30 cellular contexts compared by ENCODE assay signal in genomic region chr9:28082671-28083070, GRCh38.
"Had no signal": no experiment of that assay in that cellular context is flagged by ENCODE, and none has a peak within 500 bp of the region (broad histone marks: within the 10 kb centered on the region; RNA-seq: fewer than 3 reads in every experiment).

No MANE protein-coding gene starts in this region.

- H3K36me3 Mint-ChIP-seq: activated naive CD4-positive, alpha-beta T cell treated with anti-CD3 and anti-CD28 coated beads, Interleukin-2, amount 10 ng/mL, durations not matched to agents 7 days and 5 days; activated naive CD8-positive, alpha-beta T cell; brain; WTC11 had no signal

- H3K4me3 Mint-ChIP-seq: activated CD4-positive, alpha-beta T cell treated with anti-CD3 and anti-CD28 coated beads for 36 hours; activated CD4-positive, alpha-beta T cell treated with anti-CD3 and anti-CD28 coated beads, Interleukin-2, amount 10 ng/mL, durations not matched to agents 7 days and 5 days; activated CD8-positive, alpha-beta T cell treated with anti-CD3 and anti-CD28 coated beads, Interleukin-2, amount 10 ng/mL, durations not matched to agents 7 days and 5 days; activated naive CD4-positive, alpha-beta T cell treated with anti-CD3 and anti-CD28 coated beads, Interleukin-2, amount 10 ng/mL, durations not matched to agents 7 days and 5 days; activated naive CD8-positive, alpha-beta T cell; activated naive CD8-positive, alpha-beta T cell treated with anti-CD3 and anti-CD28 coated beads, Interleukin-2, amount 50 U/mL, for 24 hours; activated T-cell treated with anti-CD3 and anti-CD28 coated beads, Interleukin-2, amount 50 U/mL, for 24 hours; brain; WTC11 had no signal

- H3K27ac Mint-ChIP-seq: activated CD4-positive, alpha-beta T cell treated with anti-CD3 and anti-CD28 coated beads for 36 hours; activated CD4-positive, alpha-beta T cell treated with anti-CD3 and anti-CD28 coated beads, Interleukin-2, amount 10 ng/mL, durations not matched to agents 7 days and 5 days; activated CD8-positive, alpha-beta T cell treated with anti-CD3 and anti-CD28 coated beads, Interleukin-2, amount 10 ng/mL, durations not matched to agents 7 days and 5 days; activated naive CD4-positive, alpha-beta T cell treated with anti-CD3 and anti-CD28 coated beads, Interleukin-2, amount 10 ng/mL, durations not matched to agents 7 days and 5 days; activated naive CD8-positive, alpha-beta T cell; activated naive CD8-positive, alpha-beta T cell treated with anti-CD3 and anti-CD28 coated beads, Interleukin-2, amount 50 U/mL, for 24 hours; activated T-cell treated with anti-CD3 and anti-CD28 coated beads, Interleukin-2, amount 50 U/mL, for 24 hours; brain; WTC11 had no signal

- H3K4me1 ChIP-seq: SJCRH30 had no signal

- H3K27me3 ChIP-seq: SJCRH30 had no signal

- H3K27me3 Mint-ChIP-seq: activated CD4-positive, alpha-beta T cell treated with anti-CD3 and anti-CD28 coated beads for 36 hours; activated CD4-positive, alpha-beta T cell treated with anti-CD3 and anti-CD28 coated beads, Interleukin-2, amount 10 ng/mL, durations not matched to agents 7 days and 5 days; activated naive CD4-positive, alpha-beta T cell treated with anti-CD3 and anti-CD28 coated beads, Interleukin-2, amount 10 ng/mL, durations not matched to agents 7 days and 5 days; activated naive CD8-positive, alpha-beta T cell; activated naive CD8-positive, alpha-beta T cell treated with anti-CD3 and anti-CD28 coated beads, Interleukin-2, amount 50 U/mL, for 24 hours; activated T-cell treated with anti-CD3 and anti-CD28 coated beads, Interleukin-2, amount 50 U/mL, for 24 hours had no signal

- ATAC-seq: activated CD4-positive, alpha-beta T cell treated with anti-CD3 and anti-CD28 coated beads for 36 hours; activated CD4-positive, CD25-positive, alpha-beta regulatory T cell treated with anti-CD3 and anti-CD28 coated beads, Interleukin-2, amount 50 U/mL, for 24 hours; activated CD8-positive, alpha-beta T cell treated with anti-CD3 and anti-CD28 coated beads, Interleukin-2, amount 10 ng/mL, durations not matched to agents 7 days and 5 days; activated naive CD8-positive, alpha-beta T cell treated with anti-CD3 and anti-CD28 coated beads, Interleukin-2, amount 50 U/mL, for 24 hours; Panc1; WTC11 had no signal

- DNase-seq: activated CD4-positive, alpha-beta T cell treated with anti-CD3 and anti-CD28 coated beads for 36 hours; activated CD4-positive, alpha-beta T cell treated with anti-CD3 and anti-CD28 coated beads, Interleukin-2, amount 10 ng/mL, durations not matched to agents 7 days and 5 days; activated CD4-positive, alpha-beta T cell treated with anti-CD3 and anti-CD28 coated beads, Interleukin-2, amount 50 U/mL, for 48 hours; activated CD8-positive, alpha-beta T cell treated with anti-CD3 and anti-CD28 coated beads, Interleukin-2, amount 10 ng/mL, durations not matched to agents 7 days and 5 days; activated naive CD4-positive, alpha-beta T cell treated with anti-CD3 and anti-CD28 coated beads, Interleukin-2, amount 10 ng/mL, durations not matched to agents 7 days and 5 days; activated naive CD8-positive, alpha-beta T cell treated with anti-CD3 and anti-CD28 coated beads, Interleukin-2, amount 50 U/mL, for 24 hours; activated T-cell treated with anti-CD3 and anti-CD28 coated beads, Interleukin-2, amount 50 U/mL, for 24 hours; anterior cingulate cortex; central memory CD4-positive, alpha-beta T cell; Kasumi-1; KG1; MM.1S; MV-4-11; NCI-H1092; NCI-H1436 treated with DMSO at 0.1 percent for 48 hours; NCI-H1694 treated with DMSO at 0.1 percent for 48 hours; NCI-H2029; NCI-H2171 treated with DMSO at 0.1 percent for 48 hours; NCI-H2227 treated with DMSO at 0.1 percent for 48 hours; NCI-H446; NCI-H510A treated with DMSO at 0.1 percent for 48 hours; SHP77; SJCRH30; T1000 had no signal

- H3K4me3 ChIP-seq: SJCRH30, SK-N-MC had no signal

- H3K27ac ChIP-seq: SJCRH30, SK-N-MC had no signal

- H3K36me3 ChIP-seq: SJCRH30 had no signal

- H3K4me1 Mint-ChIP-seq: activated CD4-positive, alpha-beta T cell treated with anti-CD3 and anti-CD28 coated beads for 36 hours; activated CD4-positive, alpha-beta T cell treated with anti-CD3 and anti-CD28 coated beads, Interleukin-2, amount 10 ng/mL, durations not matched to agents 7 days and 5 days; activated naive CD4-positive, alpha-beta T cell treated with anti-CD3 and anti-CD28 coated beads, Interleukin-2, amount 10 ng/mL, durations not matched to agents 7 days and 5 days; activated naive CD8-positive, alpha-beta T cell treated with anti-CD3 and anti-CD28 coated beads, Interleukin-2, amount 50 U/mL, for 24 hours; brain had no signal

- H3K9me3 Mint-ChIP-seq: activated CD4-positive, alpha-beta T cell treated with anti-CD3 and anti-CD28 coated beads, Interleukin-2, amount 10 ng/mL, durations not matched to agents 7 days and 5 days; activated naive CD4-positive, alpha-beta T cell treated with anti-CD3 and anti-CD28 coated beads, Interleukin-2, amount 10 ng/mL, durations not matched to agents 7 days and 5 days; activated naive CD8-positive, alpha-beta T cell treated with anti-CD3 and anti-CD28 coated beads, Interleukin-2, amount 50 U/mL, for 24 hours; brain; WTC11 had no signal

- H3K9me3 ChIP-seq: SJCRH30 had no signal
